ENCODE assay signal across 8 cellular contexts in the genomic region with DNA sequence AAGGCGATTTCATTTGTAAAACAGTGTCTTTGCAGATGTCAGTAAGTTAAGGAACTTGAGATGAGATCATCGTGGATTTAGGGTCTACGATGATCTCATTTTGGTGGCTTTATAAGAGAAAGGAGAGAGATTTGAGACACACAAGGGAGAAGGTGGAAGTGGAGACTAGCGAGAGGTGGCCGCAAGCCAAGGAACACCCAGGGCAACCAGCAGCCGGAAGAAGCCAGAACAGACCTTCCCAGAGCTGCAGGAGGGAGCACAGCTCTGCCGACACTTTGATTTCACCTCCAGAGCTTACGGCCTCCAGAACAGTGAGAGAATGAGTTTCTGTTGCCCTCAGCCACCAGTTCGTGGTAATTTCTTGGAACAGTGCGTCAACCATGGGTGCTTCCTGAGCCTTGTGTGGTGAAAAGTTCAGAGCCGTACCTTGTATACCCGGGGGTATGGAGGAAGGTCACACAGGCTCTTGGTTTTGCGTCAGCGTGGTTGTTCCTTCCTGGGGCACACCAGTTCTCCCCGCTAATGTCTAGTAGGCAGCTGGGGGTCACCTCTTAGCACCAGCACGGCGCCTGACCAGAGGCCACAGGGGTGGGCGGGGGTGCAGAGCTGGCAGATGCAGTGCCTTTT. TPM values are rescaled to one million over a fixed set of nuclear protein-coding genes. Genes with fewer than 3 reads are reported as not detected.
DNase-seq lines count a peak whose midpoint lies in the region; ATAC-seq, FAIRE-seq and TF ChIP-seq lines count a peak whose summit lies in the region.

No MANE protein-coding gene starts in this region.

- CTCF ChIA-PET in activated naive CD4-positive, alpha-beta T cell treated with anti-CD3 and anti-CD28 coated beads for 36 hours (lab: Charles Lee): interaction anchor here (1.0 kb wide), 2 partner anchors 32 to 41 kb away, joined by 3 read pairs; no protein-coding TSS in a partner anchor

- peaks cover 26% of the 10 kb centered on the region for H3K4me1 Mint-ChIP-seq in activated naive CD4-positive, alpha-beta T cell treated with anti-CD3 and anti-CD28 coated beads for 36 hours (ENCODE audit: low read depth)

- H3K27me3 Mint-ChIP-seq in activated naive CD4-positive, alpha-beta T cell treated with anti-CD3 and anti-CD28 coated beads for 36 hours (ENCODE audit: low read depth): no peaks in the 10 kb centered on the region

- peak overlapping the region; percentile 90 for H3K27ac Mint-ChIP-seq in activated naive CD4-positive, alpha-beta T cell treated with anti-CD3 and anti-CD28 coated beads for 36 hours

- H3K4me3 Mint-ChIP-seq in activated naive CD4-positive, alpha-beta T cell treated with anti-CD3 and anti-CD28 coated beads for 36 hours: peak overlapping the region; percentile 67

- peak; percentile 88 for ATAC-seq in left colon
- no peak for ATAC-seq in GM21528 (IDR thresholded peaks at IDR 0.05; ENCODE audit: low FRiP score, unreplicated experiment)
- ATAC-seq in HG02623 (IDR thresholded peaks at IDR 0.05; ENCODE audit: unreplicated experiment): no peak
- no peak for ATAC-seq in GM21423 (IDR thresholded peaks at IDR 0.05; ENCODE audit: unreplicated experiment)

- H3K9me3 Mint-ChIP-seq in activated naive CD4-positive, alpha-beta T cell treated with anti-CD3 and anti-CD28 coated beads for 36 hours: no peaks in the 10 kb centered on the region

- no peak for TF ChIP-seq POLR2A in GM12892 (IDR thresholded peaks at IDR 0.05; ENCODE audit: low read depth, low read length)

- FAIRE-seq in RCC 7860 (lab: Jason Lieb, UNC) (no peak), GM12892 (lab: Jason Lieb, UNC) (no peak)

- intact Hi-C loops in activated naive CD4-positive, alpha-beta T cell treated with anti-CD3 and anti-CD28 coated beads for 36 hours (cut with micrococcal nuclease): loop anchor here (1.0 to 5.0 kb wide), 3 partner anchors 12 to 1599 kb away; partner anchors contain the start of gene SEC14L1
- intact Hi-C loops in left colon (cut with DNase I, micrococcal nuclease): no loop called here

- DNase-seq in RCC 7860 (ENCODE audit: low spot score) (peak; percentile 4), left colon (peak; percentile 73 to 76), GM12892 (ENCODE audit: insufficient read length) (no peak)
- peak; percentile 83 for DNase-seq in activated naive CD4-positive, alpha-beta T cell treated with anti-CD3 and anti-CD28 coated beads for 36 hours
- peak; percentile 14 to 49 (median 40) for DNase-seq in stimulated activated CD4-positive, alpha-beta T cell treated with anti-CD3 and anti-CD28 coated beads, TNF-alpha, amount 100 ng/mL, for 4 hours (ENCODE audit: low read depth in 3 of 3)

- H3K36me3 Mint-ChIP-seq in activated naive CD4-positive, alpha-beta T cell treated with anti-CD3 and anti-CD28 coated beads for 36 hours (ENCODE audit: low read depth): no peaks in the 10 kb centered on the region

RNA-seq across cellular contexts. Expression of gene SEC14L1, which starts 12.9 kb away (rescaled TPM):
- total RNA-seq in activated naive CD4-positive, alpha-beta T cell treated with anti-CD3 and anti-CD28 coated beads for 36 hours: 10 to 100 TPM; 39.6 to 42.5 TPM
- 10 to 100 TPM; 30.4 to 48.2 TPM for total RNA-seq in left colon
- polyA plus RNA-seq in GM12892 (2012; ENCODE audit: missing spikeins): 29.6 TPM
